24 cellular contexts compared by ENCODE assay signal in the genomic region with DNA sequence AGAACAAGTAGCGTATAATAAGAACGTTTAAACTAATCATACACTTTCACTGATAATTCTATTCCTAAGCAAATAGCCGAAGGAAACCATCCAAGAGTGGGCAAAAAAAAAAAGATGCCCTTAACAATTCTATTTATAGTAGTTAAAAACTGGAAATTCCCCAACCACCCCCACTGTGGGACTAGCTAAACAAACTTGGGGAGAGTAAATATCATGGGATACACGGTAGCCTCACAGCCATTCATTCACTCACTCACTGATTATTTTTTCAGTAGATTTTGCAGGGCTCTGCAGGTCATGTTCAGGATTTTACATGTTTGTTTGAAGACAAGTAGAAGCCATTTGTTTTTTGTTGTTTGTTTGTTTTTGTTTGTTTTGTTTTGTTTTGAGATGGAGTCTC.
"Had no signal": no experiment of that assay in that cellular context is flagged by ENCODE, and none has a peak within 500 bp of the region (broad histone marks: within the 10 kb centered on the region; RNA-seq: fewer than 3 reads in every experiment).

No MANE protein-coding gene starts in this region.

- H3K4me1 Mint-ChIP-seq: activated naive CD4-positive, alpha-beta T cell treated with anti-CD3 and anti-CD28 coated beads, Interleukin-2, amount 50 U/mL, for 24 hours; activated naive CD8-positive, alpha-beta T cell treated with anti-CD3 and anti-CD28 coated beads, Interleukin-2, amount 50 U/mL, for 24 hours had no signal

- ATAC-seq: activated CD8-positive, alpha-beta T cell treated with anti-CD3 and anti-CD28 coated beads for 36 hours; activated naive CD8-positive, alpha-beta T cell treated with anti-CD3 and anti-CD28 coated beads, Interleukin-2, amount 50 U/mL, for 24 hours; activated T-cell treated with anti-CD3 and anti-CD28 coated beads, Interleukin-2, amount 50 U/mL, for 4 hours; body of pancreas; esophagus mucosa had no signal

- H3K27me3 Mint-ChIP-seq: activated CD8-positive, alpha-beta T cell treated with anti-CD3 and anti-CD28 coated beads for 36 hours; activated naive CD4-positive, alpha-beta T cell treated with anti-CD3 and anti-CD28 coated beads, Interleukin-2, amount 50 U/mL, for 24 hours; activated naive CD8-positive, alpha-beta T cell treated with anti-CD3 and anti-CD28 coated beads for 36 hours; activated naive CD8-positive, alpha-beta T cell treated with anti-CD3 and anti-CD28 coated beads, Interleukin-2, amount 50 U/mL, for 24 hours had no signal

- H3K4me1 ChIP-seq: adrenal gland, body of pancreas had no signal

- H3K4me3 Mint-ChIP-seq: activated CD8-positive, alpha-beta T cell treated with anti-CD3 and anti-CD28 coated beads for 36 hours; activated naive CD4-positive, alpha-beta T cell treated with anti-CD3 and anti-CD28 coated beads for 36 hours; activated naive CD4-positive, alpha-beta T cell treated with anti-CD3 and anti-CD28 coated beads, Interleukin-2, amount 50 U/mL, for 24 hours; activated naive CD8-positive, alpha-beta T cell treated with anti-CD3 and anti-CD28 coated beads for 36 hours; activated naive CD8-positive, alpha-beta T cell treated with anti-CD3 and anti-CD28 coated beads, Interleukin-2, amount 50 U/mL, for 24 hours; activated T-cell treated with anti-CD3 and anti-CD28 coated beads, Interleukin-2, amount 50 U/mL, for 4 hours had no signal

- H3K27ac Mint-ChIP-seq: activated CD8-positive, alpha-beta T cell treated with anti-CD3 and anti-CD28 coated beads for 36 hours; activated naive CD4-positive, alpha-beta T cell treated with anti-CD3 and anti-CD28 coated beads for 36 hours; activated naive CD8-positive, alpha-beta T cell treated with anti-CD3 and anti-CD28 coated beads, Interleukin-2, amount 50 U/mL, for 24 hours; activated T-helper 2 cell treated with anti-CD3 and anti-CD28 coated beads, Interferon-gamma antibody, Interleukin-2, Interleukin-4, amounts not matched to agents 10 μg/mL and 5 μg/mL and 100 μg/mL, durations not matched to agents 14 hours and 24 hours and 36 hours had no signal

- H3K9me3 ChIP-seq: adrenal gland, body of pancreas had no signal

- H3K4me3 ChIP-seq: adrenal gland, body of pancreas had no signal

- H3K27me3 ChIP-seq: adrenal gland, body of pancreas had no signal

- DNase-seq: activated CD4-positive, alpha-beta T cell treated with anti-CD3 and anti-CD28 coated beads for 4 hours; activated CD4-positive, alpha-beta T cell treated with anti-CD3 and anti-CD28 coated beads, Interleukin-2, amount 50 U/mL, for 1 hour; activated CD4-positive, alpha-beta T cell treated with anti-CD3 and anti-CD28 coated beads, Interleukin-2, amount 50 U/mL, for 48 hours; activated CD4-positive, CD25-positive, alpha-beta regulatory T cell; activated CD4-positive, CD25-positive, alpha-beta regulatory T cell treated with anti-CD3 and anti-CD28 coated beads, Interleukin-2, amount 50 U/mL, for 72 hours; activated CD8-positive, alpha-beta memory T cell treated with anti-CD3 and anti-CD28 coated beads for 24 hours; activated CD8-positive, alpha-beta T cell treated with anti-CD3 and anti-CD28 coated beads for 36 hours; activated effector memory CD4-positive, alpha-beta T cell treated with anti-CD3 and anti-CD28 coated beads, Interleukin-2, amount 50 U/mL, for 16 hours; activated naive CD4-positive, alpha-beta T cell treated with anti-CD3 and anti-CD28 coated beads for 36 hours; activated naive CD8-positive, alpha-beta T cell treated with anti-CD3 and anti-CD28 coated beads for 36 hours; activated naive CD8-positive, alpha-beta T cell treated with anti-CD3 and anti-CD28 coated beads, Interleukin-2, amount 50 U/mL, for 24 hours; activated T-cell treated with anti-CD3 and anti-CD28 coated beads, Interleukin-2, amount 50 U/mL, for 4 hours; adrenal gland; amygdala; aorta; body of pancreas; cortex of kidney; effector CD8-positive, alpha-beta T cell; foreskin fibroblast; head of caudate nucleus; T-helper 2 cell had no signal

- H3K9me3 Mint-ChIP-seq: activated CD8-positive, alpha-beta T cell treated with anti-CD3 and anti-CD28 coated beads for 36 hours; activated naive CD4-positive, alpha-beta T cell treated with anti-CD3 and anti-CD28 coated beads for 36 hours; activated naive CD4-positive, alpha-beta T cell treated with anti-CD3 and anti-CD28 coated beads, Interleukin-2, amount 50 U/mL, for 24 hours; activated naive CD8-positive, alpha-beta T cell treated with anti-CD3 and anti-CD28 coated beads for 36 hours; activated naive CD8-positive, alpha-beta T cell treated with anti-CD3 and anti-CD28 coated beads, Interleukin-2, amount 50 U/mL, for 24 hours; activated T-cell treated with anti-CD3 and anti-CD28 coated beads, Interleukin-2, amount 50 U/mL, for 4 hours; activated T-helper 2 cell treated with anti-CD3 and anti-CD28 coated beads, Interferon-gamma antibody, Interleukin-2, Interleukin-4, amounts not matched to agents 10 μg/mL and 5 μg/mL and 100 μg/mL, durations not matched to agents 14 hours and 24 hours and 36 hours had no signal

- H3K27ac ChIP-seq: adrenal gland, body of pancreas had no signal
